Comparison of ENCODE assay signal across 1 cellular context in the genomic region with DNA sequence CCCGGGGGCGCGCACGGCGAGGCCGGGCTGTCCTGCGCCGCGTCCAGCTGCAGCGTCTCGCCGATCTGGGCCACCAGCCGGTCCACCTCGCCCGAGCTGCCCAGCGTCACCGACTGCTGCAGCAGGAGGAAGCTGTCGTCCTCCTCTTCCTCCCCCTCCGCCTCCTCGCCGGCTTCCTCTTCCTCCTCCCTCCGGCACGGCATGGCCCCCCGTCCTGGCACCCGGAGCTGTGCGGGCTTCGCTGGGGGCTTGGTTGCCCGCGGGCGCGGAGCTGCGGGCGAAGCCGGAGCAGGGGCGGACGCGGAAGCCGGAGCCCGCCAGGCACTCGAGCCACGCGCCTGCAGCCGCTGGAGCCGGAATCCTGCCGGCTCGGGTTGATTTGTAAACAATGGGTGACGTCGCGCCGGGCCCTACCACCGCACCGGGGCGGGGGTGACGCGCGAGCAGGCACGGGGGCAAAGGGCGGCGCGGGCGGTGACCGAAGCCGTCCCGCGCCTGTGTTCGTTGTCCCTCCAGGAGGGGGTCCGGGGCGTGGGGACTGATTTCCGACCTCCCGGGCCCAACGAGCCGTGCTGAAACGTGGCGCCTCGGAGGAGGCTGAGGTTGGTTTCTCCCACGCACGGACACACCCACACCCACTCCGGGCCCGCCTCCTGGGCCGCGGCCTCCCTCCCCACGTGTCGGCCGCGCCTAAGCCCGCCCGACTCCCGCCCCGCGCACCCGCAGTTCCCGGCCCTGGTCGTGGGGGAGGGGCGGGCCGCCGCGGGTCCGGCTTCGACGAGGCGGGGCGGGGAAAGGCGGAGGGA.
TF ChIP-seq lines count a peak whose summit lies in the region.

Gene FRAT2 (minus strand): TSS at position 360 of the 806 bp plus-strand sequence. CDS start 157 bp downstream, at position 203.

TF ChIP-seq in HepG2, 621 proteins besides CTCF, POLR2A, EP300 and RAD21 (continued from another document and continues in another):
- TF ChIP-seq ZNF335 (CRISPR knock-in tag; IDR thresholded peaks at IDR 0.05) (0 out of 2 replicates have a peak, but pooled peaks have one; percentile 24), ZNF253 (CRISPR knock-in tag; IDR thresholded peaks at IDR 0.05; ENCODE audit: borderline replicate concordance) (no peak), ZNF556 (CRISPR knock-in tag; IDR thresholded peaks at IDR 0.05; ENCODE audit: borderline replicate concordance) (peak; percentile 83; the same call in 1 of the 2 replicates), KLF16 (CRISPR knock-in tag; IDR thresholded peaks at IDR 0.05) (peak in 1 of 2 experiments; percentile 63; a peak in 2 of 4 replicates), ZC3H13 (CRISPR knock-in tag; IDR thresholded peaks at IDR 0.05) (peak; percentile 39; the same call in 1 of the 2 replicates), ZFYVE20 (CRISPR knock-in tag; IDR thresholded peaks at IDR 0.05; ENCODE audit: borderline replicate concordance, low read depth) (no peak), BCL3 (CRISPR knock-in tag; IDR thresholded peaks at IDR 0.05) (peak; percentile 59; the same call in 1 of the 2 replicates), SSRP1 (CRISPR knock-in tag; IDR thresholded peaks at IDR 0.05) (no peak), IRF9 (CRISPR knock-in tag; IDR thresholded peaks at IDR 0.05; ENCODE audit: borderline replicate concordance) (peak; percentile 96), CCAR2 (optimal IDR thresholded peaks at IDR 0.05; ENCODE audit: low read depth, low read length) (no peak), ZNF225 (CRISPR knock-in tag; IDR thresholded peaks at IDR 0.05) (peak; percentile 70), ZNF761 (CRISPR knock-in tag; conservative IDR thresholded peaks at IDR 0.05) (peak; percentile 72), ARNT2 (CRISPR knock-in tag; IDR thresholded peaks at IDR 0.05; ENCODE audit: low read depth) (peak; percentile 25; the same call in 1 of the 2 replicates), RFXANK (CRISPR knock-in tag; IDR thresholded peaks at IDR 0.05) (0 out of 2 replicates have a peak, but pooled peaks have one; percentile 27), PRDM4 (CRISPR knock-in tag; IDR thresholded peaks at IDR 0.05; ENCODE audit: borderline replicate concordance) (no peak), ZNF235 (CRISPR knock-in tag; IDR thresholded peaks at IDR 0.05; ENCODE audit: borderline replicate concordance) (0 out of 2 replicates have a peak, but pooled peaks have one; percentile 61), ASH2L (IDR thresholded peaks at IDR 0.05; ENCODE audit: insufficient read length, low read depth, low read length) (peak; percentile 44), ZSCAN29 (CRISPR knock-in tag; conservative IDR thresholded peaks at IDR 0.05) (peak; percentile 65; the same call in 1 of the 2 replicates), FOXM1 (CRISPR knock-in tag; IDR thresholded peaks at IDR 0.05) (no peak), HCFC1 (IDR thresholded peaks at IDR 0.05; ENCODE audit: low read depth, low read length) (no peak), KLF6 (CRISPR knock-in tag; IDR thresholded peaks at IDR 0.05) (peak; percentile 78; the same call in 1 of the 2 replicates), PRMT3 (CRISPR knock-in tag; IDR thresholded peaks at IDR 0.05; ENCODE audit: borderline replicate concordance, low read depth) (no peak), MAZ (IDR thresholded peaks at IDR 0.05; ENCODE audit: borderline replicate concordance, low read depth, low read length) (peak; percentile 57), MAZ (CRISPR knock-in tag; IDR thresholded peaks at IDR 0.05; ENCODE audit: low read depth) (peak; percentile 32; the same call in 1 of the 2 replicates), ZNF260 (CRISPR knock-in tag; IDR thresholded peaks at IDR 0.05; ENCODE audit: borderline replicate concordance, low read depth) (no peak), CSRNP1 (CRISPR knock-in tag; IDR thresholded peaks at IDR 0.05) (peak; percentile 67; the same call in 1 of the 2 replicates), ZNF317 (CRISPR knock-in tag; IDR thresholded peaks at IDR 0.05) (0 out of 2 replicates have a peak, but pooled peaks have one; percentile 59), AGO1 (IDR thresholded peaks at IDR 0.05; ENCODE audit: low read depth, low read length, poor library complexity, severe bottlenecking) (peak; percentile 46), ZNF652 (CRISPR knock-in tag; IDR thresholded peaks at IDR 0.05; ENCODE audit: borderline replicate concordance, low read depth) (no peak), ZNF619 (CRISPR knock-in tag; IDR thresholded peaks at IDR 0.05) (0 out of 2 replicates have a peak, but pooled peaks have one; percentile 36), NR2F2 (IDR thresholded peaks at IDR 0.05; ENCODE audit: borderline replicate concordance, low read depth) (peak; percentile 38; the same call in 1 of the 2 replicates), MXD4 (CRISPR knock-in tag; IDR thresholded peaks at IDR 0.05) (peak; percentile 91), KDM4B (CRISPR knock-in tag; IDR thresholded peaks at IDR 0.05) (no peak), ARID4A (CRISPR knock-in tag; IDR thresholded peaks at IDR 0.05; ENCODE audit: borderline replicate concordance) (peak; percentile 96), AKAP8 (CRISPR knock-in tag; IDR thresholded peaks at IDR 0.05) (peak; percentile 85), PHF21A (CRISPR knock-in tag; IDR thresholded peaks at IDR 0.05) (no peak), MED13 (CRISPR knock-in tag; IDR thresholded peaks at IDR 0.05) (peak; percentile 78), MEIS1 (CRISPR knock-in tag; IDR thresholded peaks at IDR 0.05; ENCODE audit: borderline replicate concordance) (peak; percentile 54; the same call in 1 of the 2 replicates), ZGPAT (CRISPR knock-in tag; IDR thresholded peaks at IDR 0.05) (peak; percentile 95), ARHGAP35 (CRISPR knock-in tag; IDR thresholded peaks at IDR 0.05; ENCODE audit: borderline replicate concordance) (peak; percentile 46; the same call in 1 of the 2 replicates), ZNF557 (CRISPR knock-in tag; IDR thresholded peaks at IDR 0.05) (no peak), ZNF788 (CRISPR knock-in tag; IDR thresholded peaks at IDR 0.05; ENCODE audit: borderline replicate concordance) (peak; percentile 35; the same call in 1 of the 2 replicates)
- TF ChIP-seq, protein P1, sequence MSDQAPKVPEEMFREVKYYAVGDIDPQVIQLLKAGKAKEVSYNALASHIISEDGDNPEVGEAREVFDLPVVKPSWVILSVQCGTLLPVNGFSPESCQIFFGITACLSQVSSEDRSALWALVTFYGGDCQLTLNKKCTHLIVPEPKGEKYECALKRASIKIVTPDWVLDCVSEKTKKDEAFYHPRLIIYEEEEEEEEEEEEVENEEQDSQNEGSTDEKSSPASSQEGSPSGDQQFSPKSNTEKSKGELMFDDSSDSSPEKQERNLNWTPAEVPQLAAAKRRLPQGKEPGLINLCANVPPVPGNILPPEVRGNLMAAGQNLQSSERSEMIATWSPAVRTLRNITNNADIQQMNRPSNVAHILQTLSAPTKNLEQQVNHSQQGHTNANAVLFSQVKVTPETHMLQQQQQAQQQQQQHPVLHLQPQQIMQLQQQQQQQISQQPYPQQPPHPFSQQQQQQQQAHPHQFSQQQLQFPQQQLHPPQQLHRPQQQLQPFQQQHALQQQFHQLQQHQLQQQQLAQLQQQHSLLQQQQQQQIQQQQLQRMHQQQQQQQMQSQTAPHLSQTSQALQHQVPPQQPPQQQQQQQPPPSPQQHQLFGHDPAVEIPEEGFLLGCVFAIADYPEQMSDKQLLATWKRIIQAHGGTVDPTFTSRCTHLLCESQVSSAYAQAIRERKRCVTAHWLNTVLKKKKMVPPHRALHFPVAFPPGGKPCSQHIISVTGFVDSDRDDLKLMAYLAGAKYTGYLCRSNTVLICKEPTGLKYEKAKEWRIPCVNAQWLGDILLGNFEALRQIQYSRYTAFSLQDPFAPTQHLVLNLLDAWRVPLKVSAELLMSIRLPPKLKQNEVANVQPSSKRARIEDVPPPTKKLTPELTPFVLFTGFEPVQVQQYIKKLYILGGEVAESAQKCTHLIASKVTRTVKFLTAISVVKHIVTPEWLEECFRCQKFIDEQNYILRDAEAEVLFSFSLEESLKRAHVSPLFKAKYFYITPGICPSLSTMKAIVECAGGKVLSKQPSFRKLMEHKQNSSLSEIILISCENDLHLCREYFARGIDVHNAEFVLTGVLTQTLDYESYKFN (CRISPR knock-in tag; conservative IDR thresholded peaks at IDR 0.05): peak; percentile 70
